ENCODE assay signal across 8 cellular contexts in genomic region chr19:36014029-36014924, GRCh38. TPM values are rescaled to one million over a fixed set of nuclear protein-coding genes. Genes with fewer than 3 reads are reported as not detected.
DNase-seq lines count a peak whose midpoint lies in the region; ATAC-seq and TF ChIP-seq lines count a peak whose summit lies in the region.

Gene ALKBH6 (minus strand): TSS chr19:36014213. CDS start chr19:36013397, 816 bp downstream.

- H3K4me3 Mint-ChIP-seq in activated T-cell treated with anti-CD3 and anti-CD28 coated beads, Interleukin-2, amount 50 U/mL, for 24 hours, result peak within 1 kb of the TSS; percentile 99

- WGBS in esophagus, 2 donors, result 1 to 2% methylated on average over 42 of the region's 42 CpGs

- peak; percentile 91 for ATAC-seq in GM21717 (IDR thresholded peaks at IDR 0.05; ENCODE audit: unreplicated experiment)

- in situ Hi-C loops in KBM-7 (cut with MboI; ENCODE audit: low pct_unique_long_range_greater_than_20kb, low sequenced_read_pairs), result no loop called here

- DNase-seq in DMS153 treated with DMSO at 0.1 percent for 48 hours (lab: John Stamatoyannopoulos, UW; ENCODE audit: unreplicated experiment) (peak; percentile 99), KBM-7 (peak; percentile 99)
- peak; percentile 99 for DNase-seq in activated T-cell treated with anti-CD3 and anti-CD28 coated beads, Interleukin-2, amount 50 U/mL, for 24 hours
- DNase-seq in stimulated activated CD8-positive, alpha-beta memory T cell treated with anti-CD3 and anti-CD28 coated beads, Interleukin-7, amount 100 ng/mL, for 1 hour (ENCODE audit: low read depth in 2 of 2), result peak; percentile 96 to 98

- H3K27ac ChIP-seq in esophagus (ENCODE audit: low read depth in 2 of 2, low read length in 1 of 2), result peak within 1 kb of the TSS; percentile 86 to 88

- peaks cover 6 to 19% of the 10 kb centered on the region in 2 donors for H3K4me1 ChIP-seq in esophagus (ENCODE audit: control insufficient read depth in 2 of 2, insufficient read depth in 2 of 2, low read length in 1 of 2)
- peaks cover 22% of the 10 kb centered on the region for H3K4me1 ChIP-seq in mucosa of stomach (ENCODE audit: control insufficient read depth, insufficient read depth, low read length)

- no peaks in the 10 kb centered on the region for H3K27me3 Mint-ChIP-seq in activated T-cell treated with anti-CD3 and anti-CD28 coated beads, Interleukin-2, amount 50 U/mL, for 24 hours

- H3K27ac Mint-ChIP-seq in activated T-cell treated with anti-CD3 and anti-CD28 coated beads, Interleukin-2, amount 50 U/mL, for 24 hours, result peak within 1 kb of the TSS; percentile 98

- H3K4me3 ChIP-seq in esophagus (ENCODE audit: low read depth in 1 of 2, low read length in 2 of 2) (peak within 1 kb of the TSS; percentile 72 to 79), mucosa of stomach (ENCODE audit: low read length) (peak within 1 kb of the TSS; percentile 73)

- peaks cover 43% of the 10 kb centered on the region for H3K36me3 Mint-ChIP-seq in activated T-cell treated with anti-CD3 and anti-CD28 coated beads, Interleukin-2, amount 50 U/mL, for 24 hours (ENCODE audit: low read depth)

- H3K4me1 Mint-ChIP-seq in activated T-cell treated with anti-CD3 and anti-CD28 coated beads, Interleukin-2, amount 50 U/mL, for 24 hours (ENCODE audit: low read depth), result peaks cover 44% of the 10 kb centered on the region

- peak within 1 kb of the TSS; percentile 93 for H3K9ac ChIP-seq in mucosa of stomach (ENCODE audit: low read length)

- H3K36me3 ChIP-seq in esophagus (ENCODE audit: control insufficient read depth in 2 of 2, insufficient read depth in 2 of 2, low read length in 1 of 2) (peaks cover 0 to 8% of the 10 kb centered on the region in 2 donors), mucosa of stomach (ENCODE audit: control insufficient read depth, insufficient read depth, low read length) (no peaks in the 10 kb centered on the region)

- H3K9me3 ChIP-seq in esophagus (ENCODE audit: control insufficient read depth in 2 of 2, insufficient read depth in 1 of 2, low read depth in 1 of 2, low read length in 1 of 2) (no peaks in the 10 kb centered on the region), mucosa of stomach (ENCODE audit: control insufficient read depth, low read length) (no peaks in the 10 kb centered on the region)

- no peaks in the 10 kb centered on the region for H3K9me3 Mint-ChIP-seq in activated T-cell treated with anti-CD3 and anti-CD28 coated beads, Interleukin-2, amount 50 U/mL, for 24 hours

- no peaks in the 10 kb centered on the region for H3K27me3 ChIP-seq in esophagus (ENCODE audit: control insufficient read depth in 1 of 2, insufficient read depth in 2 of 2, low read length in 2 of 2)
- no peaks in the 10 kb centered on the region for H3K27me3 ChIP-seq in mucosa of stomach (ENCODE audit: control insufficient read depth, insufficient read depth, low read length)

TF ChIP-seq in PFSK-1, 5 proteins besides CTCF, POLR2A, EP300 and RAD21:
- TF ChIP-seq TAF1 (IDR thresholded peaks at IDR 0.05; ENCODE audit: borderline replicate concordance, insufficient read depth, low read length) (peak; percentile 43; the same call in 1 of the 2 replicates), SIN3A (IDR thresholded peaks at IDR 0.05; ENCODE audit: borderline replicate concordance, insufficient read depth, low read length) (0 out of 2 replicates have a peak, but pooled peaks have one; percentile 73), POLR2AphosphoS5 (IDR thresholded peaks at IDR 0.05; ENCODE audit: low read depth, low read length) (peak; percentile 84), FOXP2 (optimal IDR thresholded peaks at IDR 0.05; ENCODE audit: borderline replicate concordance, extremely low read depth, extremely low read length, insufficient read depth) (peak; percentile 44)
- TF ChIP-seq, protein P1, sequence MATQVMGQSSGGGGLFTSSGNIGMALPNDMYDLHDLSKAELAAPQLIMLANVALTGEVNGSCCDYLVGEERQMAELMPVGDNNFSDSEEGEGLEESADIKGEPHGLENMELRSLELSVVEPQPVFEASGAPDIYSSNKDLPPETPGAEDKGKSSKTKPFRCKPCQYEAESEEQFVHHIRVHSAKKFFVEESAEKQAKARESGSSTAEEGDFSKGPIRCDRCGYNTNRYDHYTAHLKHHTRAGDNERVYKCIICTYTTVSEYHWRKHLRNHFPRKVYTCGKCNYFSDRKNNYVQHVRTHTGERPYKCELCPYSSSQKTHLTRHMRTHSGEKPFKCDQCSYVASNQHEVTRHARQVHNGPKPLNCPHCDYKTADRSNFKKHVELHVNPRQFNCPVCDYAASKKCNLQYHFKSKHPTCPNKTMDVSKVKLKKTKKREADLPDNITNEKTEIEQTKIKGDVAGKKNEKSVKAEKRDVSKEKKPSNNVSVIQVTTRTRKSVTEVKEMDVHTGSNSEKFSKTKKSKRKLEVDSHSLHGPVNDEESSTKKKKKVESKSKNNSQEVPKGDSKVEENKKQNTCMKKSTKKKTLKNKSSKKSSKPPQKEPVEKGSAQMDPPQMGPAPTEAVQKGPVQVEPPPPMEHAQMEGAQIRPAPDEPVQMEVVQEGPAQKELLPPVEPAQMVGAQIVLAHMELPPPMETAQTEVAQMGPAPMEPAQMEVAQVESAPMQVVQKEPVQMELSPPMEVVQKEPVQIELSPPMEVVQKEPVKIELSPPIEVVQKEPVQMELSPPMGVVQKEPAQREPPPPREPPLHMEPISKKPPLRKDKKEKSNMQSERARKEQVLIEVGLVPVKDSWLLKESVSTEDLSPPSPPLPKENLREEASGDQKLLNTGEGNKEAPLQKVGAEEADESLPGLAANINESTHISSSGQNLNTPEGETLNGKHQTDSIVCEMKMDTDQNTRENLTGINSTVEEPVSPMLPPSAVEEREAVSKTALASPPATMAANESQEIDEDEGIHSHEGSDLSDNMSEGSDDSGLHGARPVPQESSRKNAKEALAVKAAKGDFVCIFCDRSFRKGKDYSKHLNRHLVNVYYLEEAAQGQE (IDR thresholded peaks at IDR 0.05; ENCODE audit: insufficient read depth in 1 of 2, low read depth in 2 of 2, low read length in 2 of 2), result peak; percentile 60 to 86; a peak in 3 of 4 replicates

RNA-seq across cellular contexts. Expression of gene ALKBH6, which starts in this region (rescaled TPM):
- 23.5 TPM for polyA plus RNA-seq in PFSK-1 (2012; ENCODE audit: insufficient read length, low read depth)
- polyA plus RNA-seq in esophagus, result 10 to 100 TPM; 15.9 to 19.2 TPM

Comparison
In these comparisons a context has a peak if more than half of its experiments do, and no peak if none do; other contexts are left out.
1. Peak in every context shown above with its lines: DNase-seq, ATAC-seq, H3K4me3 ChIP-seq and H3K27ac ChIP-seq.